Comparison of ENCODE assay signal across 11 cellular contexts in the genomic region with DNA sequence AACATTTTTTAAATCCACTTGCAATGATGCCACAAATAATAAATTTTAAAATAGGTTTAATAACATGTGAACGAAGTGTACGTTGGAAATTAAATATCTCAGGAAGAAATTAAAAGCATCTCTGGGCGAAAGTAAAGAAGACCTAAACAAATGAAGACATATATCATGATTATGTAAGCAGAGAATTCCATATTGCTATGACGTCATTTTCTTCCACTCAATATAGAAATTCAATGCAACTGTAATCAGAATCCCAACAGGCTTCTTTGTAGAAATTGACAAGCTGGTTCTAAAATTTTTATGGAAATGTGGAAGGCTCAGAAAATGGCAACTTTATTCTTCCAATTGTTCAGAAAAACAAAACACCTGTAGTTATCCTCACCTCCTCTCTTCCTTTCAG. TPM values are rescaled to one million over a fixed set of nuclear protein-coding genes. Genes with fewer than 3 reads are reported as not detected.
"Had no signal": no experiment of that assay in that cellular context is flagged by ENCODE, and none has a peak within 500 bp of the region (broad histone marks: within the 10 kb centered on the region; RNA-seq: fewer than 3 reads in every experiment).

No MANE protein-coding gene starts in this region.

- H3K36me3 ChIP-seq: HAP-1 had no signal

- H3K4me3 Mint-ChIP-seq: GM23338, H9, HFFc6 had no signal

- H2AFZ ChIP-seq: GM23248, GM23338 had no signal

- H3K9me3 ChIP-seq: HAP-1 had no signal

- H3K27ac ChIP-seq: GM23248 had no signal

- ATAC-seq: GM23338, HCT116 had no signal

- H3K4me1 ChIP-seq: HAP-1 had no signal

- H3K27ac Mint-ChIP-seq: GM23338, H9, HFFc6 had no signal

- DNase-seq: GM23248, GOT3, H7, HCEC 1CT, HFFc6 had no signal

- H3K9me3 Mint-ChIP-seq: HFFc6 had no signal

- H3K4me2 ChIP-seq: GM23338 had no signal

- H3K4me1 Mint-ChIP-seq: GM23338, H9 had no signal

- H3K9ac ChIP-seq: GM23248 had no signal

- H3K4me3 ChIP-seq: GM23248, GM23338, HAP-1 had no signal

- FAIRE-seq: H1, H54 had no signal

RNA-seq across cellular contexts. Expression of gene RBFOX3, which starts 33.8 kb away (rescaled TPM):
- total RNA-seq: GM23248, HFFc6 had no signal
- polyA plus RNA-seq: GM23248 had no signal
